8 cellular contexts compared by ENCODE assay signal in the genomic region with DNA sequence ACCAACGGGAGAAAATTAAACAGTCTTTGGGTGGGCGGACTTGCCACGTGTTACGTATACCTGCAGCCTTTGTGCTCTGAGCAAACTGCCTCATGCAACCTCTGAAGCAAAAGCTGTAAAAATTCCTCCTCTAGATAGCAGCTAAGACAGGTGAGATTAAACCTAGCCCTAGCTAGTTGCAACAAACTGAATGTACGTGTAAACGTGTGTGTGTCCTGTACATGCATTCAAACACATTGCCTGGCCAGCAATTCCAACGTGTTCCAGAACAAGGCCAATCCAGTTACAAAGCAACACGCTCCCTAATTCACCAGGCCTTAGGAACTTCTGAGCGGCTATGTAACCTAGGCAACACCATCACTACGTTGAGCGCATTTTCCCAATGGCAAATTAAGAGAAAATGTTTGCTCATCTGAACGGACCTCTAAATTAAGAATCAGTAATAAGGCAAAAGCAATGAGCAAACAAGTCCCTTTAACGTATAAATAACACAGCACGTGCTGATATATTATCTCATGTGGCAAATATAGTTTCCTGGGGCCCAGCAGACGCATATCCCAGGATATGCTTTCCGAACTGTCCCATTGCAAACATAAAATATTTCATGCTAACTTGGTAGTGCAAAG. TPM values are rescaled to one million over a fixed set of nuclear protein-coding genes. Genes with fewer than 3 reads are reported as not detected.
DNase-seq lines count a peak whose midpoint lies in the region; ATAC-seq and TF ChIP-seq lines count a peak whose summit lies in the region.

No MANE protein-coding gene starts in this region.

- peaks cover 45% of the 10 kb centered on the region for H3K36me3 ChIP-seq in SJSA1

- TF ChIP-seq POLR2A in lower leg skin (IDR thresholded peaks at IDR 0.05): no peak

- no peak for TF ChIP-seq CTCF in lower leg skin (IDR thresholded peaks at IDR 0.05)

- no peak for DNase-seq in Right ventricle myocardium superior
- no peak for DNase-seq in cardiac septum (ENCODE audit: low spot score)
- peak in 1 of 2 experiments; percentile 27 for DNase-seq in SJSA1 (ENCODE audit: low read depth in 1 of 2, low spot score in 2 of 2)
- DNase-seq in dermis blood vessel endothelial cell: peak; percentile 50
- DNase-seq in lower leg skin (ENCODE audit: low spot score in 2 of 2): no peak
- DNase-seq in substantia nigra (lab: John Stamatoyannopoulos, UW): peak in 7 of 49 donors; percentile 1 to 30 (median 6)
- DNase-seq in GM19238 (ENCODE audit: insufficient read length, low spot score): no peak

- peak overlapping the region; percentile 80 for H3K27ac ChIP-seq in SJSA1
- peak overlapping the region; percentile 93 for H3K27ac ChIP-seq in substantia nigra (ENCODE audit: low read depth, low read length, poor library complexity, severe bottlenecking)

- ATAC-seq in Right ventricle myocardium superior (ENCODE audit: poor library complexity) (peak; percentile 50), HG03159 (IDR thresholded peaks at IDR 0.05; ENCODE audit: unreplicated experiment) (peak; percentile 10)

- H3K9me3 ChIP-seq in SJSA1 (replicated peaks): no peaks in the 10 kb centered on the region

- H3K4me1 ChIP-seq in SJSA1 (replicated peaks): peaks cover 8% of the 10 kb centered on the region; the same call in 1 of the 2 replicates

- peak overlapping the region; percentile 73 for H3K4me3 ChIP-seq in SJSA1
- peak overlapping the region; percentile 95 for H3K4me3 ChIP-seq in lower leg skin (ENCODE audit: low read depth, poor library complexity, severe bottlenecking)

- no peaks in the 10 kb centered on the region for H3K27me3 ChIP-seq in SJSA1 (replicated peaks)

- intact Hi-C loops in Right ventricle myocardium superior (cut with DNase I) (loop anchor here (10.0 kb wide), 2 partner anchors 452 to 482 kb away; no protein-coding TSS in a partner anchor), cardiac septum (cut with DNase I) (loop anchor here (5.0 to 10.0 kb wide), 2 partner anchors 50 to 722 kb away; partner anchors contain the start of genes C4orf46 and ETFDH), lower leg skin (cut with DNase I; ENCODE audit: low total_unique reads) (loop anchor here (10.0 kb wide), 1 partner anchor 452 kb away; no protein-coding TSS in a partner anchor)

- 10 to 13% methylated on average over 16 of the region's 16 CpGs for WGBS in lower leg skin, 2 donors

RNA-seq across cellular contexts. Expression of gene PPID, which starts 0.8 kb away (rescaled TPM):
- total RNA-seq in Right ventricle myocardium superior (36.3 TPM), cardiac septum (31.9 TPM), dermis blood vessel endothelial cell (26.4 and 35.1 TPM in 2 replicates), lower leg skin (10 to 100 TPM; 10.6 to 24.1 (median 17.9) TPM)
- 56.4 and 59.7 TPM in 2 replicates for total RNA-seq in SJSA1 (2014; rRNA removed; shearing (Covaris generic))

RNA-seq across cellular contexts. Expression of gene FNIP2, which starts 46.4 kb away (rescaled TPM):
- 46.2 TPM for total RNA-seq in Right ventricle myocardium superior
- total RNA-seq in cardiac septum: 38.5 TPM
- 14.6 and 29.6 TPM in 2 replicates for total RNA-seq in SJSA1 (2014; rRNA removed; shearing (Covaris generic))
- total RNA-seq in dermis blood vessel endothelial cell: 59.6 and 62.3 TPM in 2 replicates
- total RNA-seq in lower leg skin: 10 to 100 TPM; 20.5 to 47.5 (median 38.8) TPM

RNA-seq across cellular contexts. Expression of gene ETFDH, which starts 50.3 kb away (rescaled TPM):
- total RNA-seq in Right ventricle myocardium superior: 389 TPM
- total RNA-seq in cardiac septum: 131 TPM
- 17.6 and 21.1 TPM in 2 replicates for total RNA-seq in SJSA1 (2014; rRNA removed; shearing (Covaris generic))
- total RNA-seq in dermis blood vessel endothelial cell: 19.2 and 21.3 TPM in 2 replicates
- total RNA-seq in lower leg skin: 100 to 1,000 TPM in 1 of 4 donors, 10 to 100 TPM in 3; 34.6 to 118 (median 58.4) TPM

RNA-seq across cellular contexts. Expression of gene C4orf46, which starts 50.7 kb away (rescaled TPM):
- total RNA-seq in Right ventricle myocardium superior (4.2 TPM), cardiac septum (3.0 TPM), dermis blood vessel endothelial cell (7.7 and 13.6 TPM in 2 replicates), lower leg skin (1 to 10 TPM; 1.1 to 3.1 (median 1.5) TPM)
- 22.7 and 32.6 TPM in 2 replicates for total RNA-seq in SJSA1 (2014; rRNA removed; shearing (Covaris generic))
